Comparison of ENCODE assay signal across 13 cellular contexts in the genomic region with DNA sequence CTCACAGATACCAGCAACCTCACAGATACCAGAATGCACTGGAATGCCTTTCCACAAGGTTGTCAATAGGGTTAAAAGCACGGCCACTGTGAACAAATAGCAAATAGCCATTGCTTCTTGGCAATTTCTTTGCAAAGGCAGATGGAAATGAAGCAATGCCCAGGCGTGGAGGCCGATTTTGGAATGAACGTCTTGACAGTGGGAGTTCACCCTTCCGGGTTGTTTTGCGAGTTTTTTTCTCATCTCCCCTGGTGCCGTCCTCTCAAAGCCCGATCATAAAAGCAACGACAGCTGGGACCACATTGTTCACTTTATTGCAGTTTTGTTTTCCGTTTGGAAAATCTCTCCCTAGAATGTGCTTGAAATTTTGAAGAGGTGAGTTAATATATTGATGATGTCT.
"Had no signal": no experiment of that assay in that cellular context is flagged by ENCODE, and none has a peak within 500 bp of the region (broad histone marks: within the 10 kb centered on the region; RNA-seq: fewer than 3 reads in every experiment).

No MANE protein-coding gene starts in this region.

- H3K27ac ChIP-seq: hepatocyte, left lung, tibial nerve had no signal

- H3K4me2 ChIP-seq: hepatocyte had no signal

- ATAC-seq: activated naive CD4-positive, alpha-beta T cell treated with anti-CD3 and anti-CD28 coated beads, Interleukin-2, amount 50 U/mL, for 72 hours; left lung; natural killer cell treated with Interleukin-12 subunit alpha and Interleukin-12 subunit beta and Interleukin-15 and Interleukin-18, amount 100 ng/mL, for 72 hours; stimulated activated effector memory CD8-positive, alpha-beta T cell treated with anti-CD3 and anti-CD28 coated beads, Interleukin-12 subunit alpha, Interleukin-12 subunit beta, amount 100 ng/mL, for 72 hours had no signal

- DNase-seq: activated CD4-positive, alpha-beta T cell treated with anti-CD3 and anti-CD28 coated beads, Interleukin-2, amount 50 U/mL, for 4 hours; activated effector memory CD4-positive, alpha-beta T cell treated with Interleukin-2 at 50 U/mL for 16 hours; activated T-cell treated with anti-CD3 and anti-CD28 coated beads for 4 hours; caudate nucleus; left lung; T-helper 9 cell had no signal

- H2AFZ ChIP-seq: hepatocyte had no signal

- H3K27me3 ChIP-seq: hepatocyte, tibial nerve had no signal

- H3K79me2 ChIP-seq: hepatocyte had no signal

- H3K4me3 ChIP-seq: hepatocyte, left lung, tibial nerve had no signal

- FAIRE-seq: colon, endometrium had no signal

- H3K36me3 Mint-ChIP-seq: activated naive CD4-positive, alpha-beta T cell treated with anti-CD3 and anti-CD28 coated beads, Interleukin-2, amount 50 U/mL, for 72 hours; natural killer cell treated with Interleukin-12 subunit alpha and Interleukin-12 subunit beta and Interleukin-15 and Interleukin-18, amount 100 ng/mL, for 72 hours had no signal

- H3K9me3 Mint-ChIP-seq: activated naive CD4-positive, alpha-beta T cell treated with anti-CD3 and anti-CD28 coated beads, Interleukin-2, amount 50 U/mL, for 72 hours; natural killer cell treated with Interleukin-12 subunit alpha and Interleukin-12 subunit beta and Interleukin-15 and Interleukin-18, amount 100 ng/mL, for 72 hours; stimulated activated effector memory CD8-positive, alpha-beta T cell treated with anti-CD3 and anti-CD28 coated beads, Interleukin-12 subunit alpha, Interleukin-12 subunit beta, amount 100 ng/mL, for 72 hours had no signal

- H3K4me3 Mint-ChIP-seq: natural killer cell treated with Interleukin-12 subunit alpha and Interleukin-12 subunit beta and Interleukin-15 and Interleukin-18, amount 100 ng/mL, for 72 hours; stimulated activated effector memory CD8-positive, alpha-beta T cell treated with anti-CD3 and anti-CD28 coated beads, Interleukin-12 subunit alpha, Interleukin-12 subunit beta, amount 100 ng/mL, for 72 hours had no signal

- H3K27ac Mint-ChIP-seq: natural killer cell treated with Interleukin-12 subunit alpha and Interleukin-12 subunit beta and Interleukin-15 and Interleukin-18, amount 100 ng/mL, for 72 hours had no signal

- H3K36me3 ChIP-seq: left lung, tibial nerve had no signal

- H3K9me3 ChIP-seq: left lung, tibial nerve had no signal
